Comparison of ENCODE assay signal across 16 cellular contexts in genomic region chr20:21225215-21225947, GRCh38.
DNase-seq lines count a peak whose midpoint lies in the region; ATAC-seq, FAIRE-seq and TF ChIP-seq lines count a peak whose summit lies in the region.
"Had no signal": no experiment of that assay in that cellular context is flagged by ENCODE, and none has a peak within 500 bp of the region (broad histone marks: within the 10 kb centered on the region; RNA-seq: fewer than 3 reads in every experiment).

No MANE protein-coding gene starts in this region.

- FAIRE-seq in frontal cortex (lab: Jason Lieb, UNC) = no peak
- FAIRE-seq: RCC 7860 had no signal

- no peaks in the 10 kb centered on the region for H4K20me1 ChIP-seq in BLaER1

- no peaks in the 10 kb centered on the region for H3K9me3 ChIP-seq in BLaER1
- no peaks in the 10 kb centered on the region for H3K9me3 ChIP-seq in thyroid gland
- H3K9me3 ChIP-seq: BLaER1 treated with 17β-estradiol and CSF1 and Interleukin-3, amounts not matched to agents 10 nM and 100 nM had no signal

- H3K27ac ChIP-seq in BLaER1 = no peak overlapping the region
- H3K27ac ChIP-seq in thyroid gland = peak overlapping the region; percentile 56 to 77 (median 61)
- H3K27ac ChIP-seq: BLaER1 treated with 17β-estradiol and CSF1 and Interleukin-3, amounts not matched to agents 10 nM and 100 nM had no signal

- no peak for ATAC-seq in GM18873 (IDR thresholded peaks at IDR 0.05; ENCODE audit: low FRiP score, unreplicated experiment)

- intact Hi-C loops in thyroid gland (cut with DNase I) = no loop called here

- H3K27me3 ChIP-seq in BLaER1 (no peaks in the 10 kb centered on the region), thyroid gland (no peaks in the 10 kb centered on the region)
- H3K27me3 ChIP-seq: BLaER1 treated with 17β-estradiol and CSF1 and Interleukin-3, amounts not matched to agents 10 nM and 100 nM had no signal

- H3K36me3 ChIP-seq in BLaER1 = peaks cover 8% of the 10 kb centered on the region
- H3K36me3 ChIP-seq in thyroid gland = no peaks in the 10 kb centered on the region

- TF ChIP-seq CTCF in thyroid gland (IDR thresholded peaks at IDR 0.05) = no peak

- 46% methylated on average over 6 of the region's 6 CpGs for WGBS in thyroid gland, 2 donors

- H3K9ac ChIP-seq in BLaER1 = 0 out of 2 replicates have a peak overlapping the region, but pooled peaks have one; percentile 17
- H3K9ac ChIP-seq: BLaER1 treated with 17β-estradiol and CSF1 and Interleukin-3, amounts not matched to agents 10 nM and 100 nM had no signal

- DNase-seq in amniotic epithelial cell (ENCODE audit: low read depth) (peak; percentile 31), fibroblast of peridontal ligament (ENCODE audit: extremely low read depth) (peak; percentile 71), thyroid gland (no peak), epidermal melanocyte (ENCODE audit: insufficient read length, low spot score) (no peak), frontal cortex (ENCODE audit: low spot score in 2 of 2) (no peak)
- DNase-seq: DMS 273 treated with DMSO at 0.1 percent for 48 hours, H7, Kasumi-1, NCI-H1417, NCI-H1930, NCI-H510A treated with DMSO at 0.1 percent for 48 hours, SHP77 had no signal

- H3K4me3 ChIP-seq in BLaER1 (no peak overlapping the region), thyroid gland (replicated peaks in 1 of 3) (peak overlapping the region in 1 of 3 donors; percentile 5)
- H3K4me3 ChIP-seq: BLaER1 treated with 17β-estradiol and CSF1 and Interleukin-3, amounts not matched to agents 10 nM and 100 nM had no signal

- TF ChIP-seq POLR2A in thyroid gland (IDR thresholded peaks at IDR 0.05) = no peak

- H3K4me1 ChIP-seq in BLaER1 = no peaks in the 10 kb centered on the region
- H3K4me1 ChIP-seq in thyroid gland = peaks cover 32 to 48% of the 10 kb centered on the region in 2 donors

- no peak overlapping the region for H3K4me2 ChIP-seq in BLaER1
- H3K4me2 ChIP-seq: BLaER1 treated with 17β-estradiol and CSF1 and Interleukin-3, amounts not matched to agents 10 nM and 100 nM had no signal

Comparison
In these comparisons a context has a peak if more than half of its experiments do, and no peak if none do; other contexts are left out.
1. DNase-seq: peak in amniotic epithelial cell (single experiment) and fibroblast of peridontal ligament (single experiment); none in thyroid gland (0 of 2), epidermal melanocyte (single experiment) and frontal cortex (0 of 2).